10 cellular contexts compared by ENCODE assay signal in the genomic region with DNA sequence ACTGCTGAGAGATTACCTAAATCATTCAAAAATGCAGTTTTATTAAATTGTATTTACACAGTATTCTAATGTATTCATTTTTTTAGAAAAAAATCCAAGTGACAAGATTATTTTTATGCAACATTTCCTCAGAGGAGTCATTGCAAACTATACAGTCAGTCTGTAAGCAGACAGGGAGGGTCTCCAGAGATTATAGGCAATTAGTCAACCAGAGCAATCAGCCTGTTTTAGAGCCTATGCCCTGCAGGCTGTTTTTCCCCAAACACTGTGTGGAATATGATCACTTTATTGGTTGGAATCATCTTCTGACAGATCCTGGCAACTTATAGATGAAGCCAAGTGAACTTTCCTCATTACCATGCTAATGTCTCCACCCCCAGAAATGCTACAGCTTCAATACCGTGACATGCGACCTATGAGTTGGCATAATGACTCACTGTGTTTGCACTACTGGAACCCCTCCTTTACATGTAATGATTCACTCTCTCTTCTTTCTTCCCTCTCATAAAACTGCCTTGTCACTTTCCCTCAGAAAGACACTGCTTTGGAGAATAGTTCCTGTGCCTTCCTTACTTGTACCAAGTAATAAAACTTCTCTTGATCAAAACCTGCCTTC.
DNase-seq lines count a peak whose midpoint lies in the region; ATAC-seq and TF ChIP-seq lines count a peak whose summit lies in the region.
"Had no signal": no experiment of that assay in that cellular context is flagged by ENCODE, and none has a peak within 500 bp of the region (broad histone marks: within the 10 kb centered on the region; RNA-seq: fewer than 3 reads in every experiment).

No MANE protein-coding gene starts in this region.

- peaks cover 0 to 16% (median 0%) of the 10 kb centered on the region in 8 donors for H3K9me3 ChIP-seq in spleen
- H3K9me3 ChIP-seq: psoas muscle, thoracic aorta had no signal

- no peak for TF ChIP-seq POLR2A in spleen (IDR thresholded peaks at IDR 0.05)

- no peaks in the 10 kb centered on the region for H3K4me1 ChIP-seq in spleen
- H3K4me1 ChIP-seq: psoas muscle had no signal

- no peak overlapping the region for H3K4me3 ChIP-seq in cardiac fibroblast (replicated peaks in 1 of 2; ENCODE audit: low read depth in 2 of 2, low read length in 2 of 2)
- no peak overlapping the region for H3K4me3 ChIP-seq in spleen
- no peak overlapping the region for H3K4me3 ChIP-seq in dorsolateral prefrontal cortex
- H3K4me3 ChIP-seq: psoas muscle, thoracic aorta had no signal

- H3K4me1 Mint-ChIP-seq in neural crest cell: peaks cover 5% of the 10 kb centered on the region
- no peaks in the 10 kb centered on the region for H3K4me1 Mint-ChIP-seq in T-helper 2 cell treated with Interferon-gamma antibody and Interleukin-4, amounts not matched to agents 5 μg/mL and 100 μg/mL, for 36 hours (ENCODE audit: low read depth)

- WGBS in spleen, 5 donors: 66 to 85% (median 79%) methylated on average over 2 of the region's 2 CpGs

- ATAC-seq in HG02884 (IDR thresholded peaks at IDR 0.05; ENCODE audit: unreplicated experiment): no peak
- ATAC-seq: psoas muscle had no signal

- H3K27ac ChIP-seq in spleen (no peak overlapping the region), dorsolateral prefrontal cortex (no peak overlapping the region)
- H3K27ac ChIP-seq: psoas muscle, thoracic aorta had no signal

- TF ChIP-seq CTCF in cardiac fibroblast (IDR thresholded peaks at IDR 0.05; ENCODE audit: low read depth, low read length) (no peak), neural crest cell (conservative IDR thresholded peaks at IDR 0.05) (no peak), spleen (IDR thresholded peaks at IDR 0.05 in 8 of 11, conservative IDR thresholded peaks at IDR 0.05 in 3 of 11) (no peak), dorsolateral prefrontal cortex (IDR thresholded peaks at IDR 0.05 in 54 of 56, conservative IDR thresholded peaks at IDR 0.05 in 2 of 56; ENCODE audit: low read depth in 1 of 56, partially characterized antibody in 56 of 56) (no peak)

- H3K27me3 ChIP-seq in spleen (replicated peaks in 1 of 7): no peaks in the 10 kb centered on the region
- no peaks in the 10 kb centered on the region for H3K27me3 ChIP-seq in dorsolateral prefrontal cortex

- peak overlapping the region; percentile 22 for H3K27ac Mint-ChIP-seq in neural crest cell (ENCODE audit: unreplicated experiment)
- H3K27ac Mint-ChIP-seq in T-helper 2 cell treated with Interferon-gamma antibody and Interleukin-4, amounts not matched to agents 5 μg/mL and 100 μg/mL, for 36 hours: no peak overlapping the region

- no peaks in the 10 kb centered on the region for H3K27me3 Mint-ChIP-seq in neural crest cell (ENCODE audit: low read depth)
- no peaks in the 10 kb centered on the region for H3K27me3 Mint-ChIP-seq in T-helper 2 cell treated with Interferon-gamma antibody and Interleukin-4, amounts not matched to agents 5 μg/mL and 100 μg/mL, for 36 hours (ENCODE audit: low read depth)

- H3K9me3 Mint-ChIP-seq in neural crest cell: peaks cover 3% of the 10 kb centered on the region
- H3K9me3 Mint-ChIP-seq in T-helper 2 cell treated with Interferon-gamma antibody and Interleukin-4, amounts not matched to agents 5 μg/mL and 100 μg/mL, for 36 hours: peaks cover 5% of the 10 kb centered on the region

- H3K4me3 Mint-ChIP-seq in neural crest cell: no peak overlapping the region
- no peak overlapping the region for H3K4me3 Mint-ChIP-seq in T-helper 2 cell treated with Interferon-gamma antibody and Interleukin-4, amounts not matched to agents 5 μg/mL and 100 μg/mL, for 36 hours

- H3K36me3 ChIP-seq in spleen: no peaks in the 10 kb centered on the region
- H3K36me3 ChIP-seq: thoracic aorta had no signal

- H3K36me3 Mint-ChIP-seq in neural crest cell (ENCODE audit: low read depth): no peaks in the 10 kb centered on the region
- H3K36me3 Mint-ChIP-seq in T-helper 2 cell treated with Interferon-gamma antibody and Interleukin-4, amounts not matched to agents 5 μg/mL and 100 μg/mL, for 36 hours (ENCODE audit: low read depth): no peaks in the 10 kb centered on the region

- DNase-seq in EH (ENCODE audit: low read depth): peak; percentile 67
- peak; percentile 98 for DNase-seq in NCI-H460 (ENCODE audit: extremely low read depth, low read depth)
- DNase-seq in cardiac fibroblast (ENCODE audit: low read depth in 2 of 2): peak; percentile 68 to 95
- no peak for DNase-seq in neural crest cell (ENCODE audit: low read depth, low spot score)
- DNase-seq in spleen: no peak
- DNase-seq in dorsolateral prefrontal cortex: no peak
- DNase-seq in T-helper 2 cell treated with Interferon-gamma antibody and Interleukin-4, amounts not matched to agents 5 μg/mL and 100 μg/mL, for 36 hours (ENCODE audit: low spot score): no peak
- DNase-seq: psoas muscle had no signal

- intact Hi-C loops in spleen (cut with DNase I; ENCODE audit: low total_unique reads): no loop called here
- intact Hi-C loops in dorsolateral prefrontal cortex (cut with DNase I): no loop called here

Comparison
In these comparisons a context has a peak if more than half of its experiments do, and no peak if none do; other contexts are left out.
1. DNase-seq: peak in EH (single experiment), NCI-H460 (single experiment) and cardiac fibroblast (2 of 2); none in neural crest cell (single experiment), spleen (single experiment), dorsolateral prefrontal cortex (0 of 10) and T-helper 2 cell treated with Interferon-gamma antibody and Interleukin-4, amounts not matched to agents 5 μg/mL and 100 μg/mL, for 36 hours (single experiment).